In genomic region chr9:27033815-27034403, GRCh38 we compare ENCODE assay signal across 8 cellular contexts. TPM values are rescaled to one million over a fixed set of nuclear protein-coding genes. Genes with fewer than 3 reads are reported as not detected.
A peak's percentile ranks its signal among the peaks of the same experiment; 100 is the strongest.
DNase-seq lines count a peak whose midpoint lies in the region; ATAC-seq and TF ChIP-seq lines count a peak whose summit lies in the region.

No MANE protein-coding gene starts in this region.

- H3K36me3 ChIP-seq in lung (ENCODE audit: control insufficient read depth in 2 of 2, insufficient read depth in 2 of 2, low read length in 2 of 2) = peaks cover 0 to 3% of the 10 kb centered on the region in 2 donors

- H3K9me3 ChIP-seq in lung (ENCODE audit: control insufficient read depth in 2 of 2, insufficient read depth in 1 of 2, low read length in 1 of 2) = no peaks in the 10 kb centered on the region

- H3K4me3 ChIP-seq in lung = no peak overlapping the region

- in situ Hi-C loops in ACHN (cut with HindIII; ENCODE audit: low pct_ligation_motif_present, low pct_unique_long_range_greater_than_20kb, low sequenced_read_pairs) = no loop called here

- H3K27me3 ChIP-seq in lung (ENCODE audit: control insufficient read depth, insufficient read depth) = no peaks in the 10 kb centered on the region

- 9 to 10% methylated on average over 4 of the region's 4 CpGs for WGBS in lung, 2 donors

- DNase-seq in ACHN (peak; percentile 51), NCI-H1092 treated with DMSO at 0.1 percent for 48 hours (lab: John Stamatoyannopoulos, UW) (peak; percentile 59), dermis blood vessel endothelial cell (peak; percentile 77), lung (ENCODE audit: low spot score) (peak; percentile 44)
- peak; percentile 2 to 8 for DNase-seq in stimulated activated CD8-positive, alpha-beta memory T cell treated with anti-CD3 and anti-CD28 coated beads, Interleukin-7, amount 100 ng/mL, for 48 hours (ENCODE audit: extremely low read depth in 1 of 2, low read depth in 1 of 2)

- no peaks in the 10 kb centered on the region for H3K4me1 ChIP-seq in lung (ENCODE audit: control insufficient read depth in 2 of 2, insufficient read depth in 2 of 2, low read length in 2 of 2)

- peak; percentile 86 for ATAC-seq in HG02642 (IDR thresholded peaks at IDR 0.05; ENCODE audit: poor library complexity, unreplicated experiment)
- peak; percentile 73 for ATAC-seq in lung (ENCODE audit: insufficient read depth, low FRiP score)

- no peak overlapping the region for H3K27ac ChIP-seq in VCaP
- no peak overlapping the region for H3K27ac ChIP-seq in lung (ENCODE audit: low read depth in 1 of 2, low read length in 1 of 2)

- TF ChIP-seq CTCF in GM12874 (IDR thresholded peaks at IDR 0.05; ENCODE audit: insufficient read depth, low read depth, low read length) (peak; percentile 62), VCaP (conservative IDR thresholded peaks at IDR 0.05) (peak; percentile 89), lung (IDR thresholded peaks at IDR 0.05; ENCODE audit: control extremely low read depth, extremely low read depth) (peak; percentile 60)

RNA-seq across cellular contexts. Expression of gene LRRC19, which starts 28.4 kb away (rescaled TPM):
- total RNA-seq in dermis blood vessel endothelial cell = not detected in 2 replicates
- total RNA-seq in lung = under 1 TPM in 1 of 2 donors, not detected in 1; 0.28 TPM
- polyA plus RNA-seq in lung = under 1 TPM in 1 of 2 donors, not detected in 1; 0.02 TPM

Comparison
In these comparisons a context has a peak if more than half of its experiments do, and no peak if none do; other contexts are left out.
1. DNase-seq: peak in every context shown above with its lines; median percentile 77 in dermis blood vessel endothelial cell; 59 in NCI-H1092 treated with DMSO at 0.1 percent for 48 hours; 51 in ACHN; 44 in lung; 5 in stimulated activated CD8-positive, alpha-beta memory T cell treated with anti-CD3 and anti-CD28 coated beads, Interleukin-7, amount 100 ng/mL, for 48 hours.